Comparison of ENCODE assay signal across 8 cellular contexts in genomic region chr2:97699765-97700444, GRCh38.
DNase-seq lines count a peak whose midpoint lies in the region; ATAC-seq and TF ChIP-seq lines count a peak whose summit lies in the region.

No MANE protein-coding gene starts in this region.

- TF ChIP-seq CTCF in AG09309 (IDR thresholded peaks at IDR 0.05; ENCODE audit: control insufficient read depth, insufficient read depth, low read depth, low read length, missing control alignments), result peak; percentile 84

- no peak overlapping the region for H3K4me3 ChIP-seq in AG09309 (ENCODE audit: control insufficient read depth, low read depth, low read length)

- peak; percentile 59 for ATAC-seq in GM18907 (IDR thresholded peaks at IDR 0.05; ENCODE audit: unreplicated experiment)

- peak; percentile 20 for DNase-seq in AG09309 (ENCODE audit: low read depth)
- DNase-seq in NCI-H187 (lab: John Stamatoyannopoulos, UW), result peak; percentile 26 to 56
- peak; percentile 40 for DNase-seq in T follicular helper cell (ENCODE audit: low read depth)
- peak; percentile 77 for DNase-seq in astrocyte of the hippocampus (ENCODE audit: low read depth, low spot score)
- DNase-seq in iPS DF 4.7 (ENCODE audit: extremely low read depth, low spot score), result peak; percentile 41
- peak; percentile 17 for DNase-seq in smooth muscle cell of the brain vasculature (ENCODE audit: low read depth, low spot score)
- DNase-seq in middle frontal gyrus (ENCODE audit: extremely low spot score, low spot score), result no peak
